In the genomic region with DNA sequence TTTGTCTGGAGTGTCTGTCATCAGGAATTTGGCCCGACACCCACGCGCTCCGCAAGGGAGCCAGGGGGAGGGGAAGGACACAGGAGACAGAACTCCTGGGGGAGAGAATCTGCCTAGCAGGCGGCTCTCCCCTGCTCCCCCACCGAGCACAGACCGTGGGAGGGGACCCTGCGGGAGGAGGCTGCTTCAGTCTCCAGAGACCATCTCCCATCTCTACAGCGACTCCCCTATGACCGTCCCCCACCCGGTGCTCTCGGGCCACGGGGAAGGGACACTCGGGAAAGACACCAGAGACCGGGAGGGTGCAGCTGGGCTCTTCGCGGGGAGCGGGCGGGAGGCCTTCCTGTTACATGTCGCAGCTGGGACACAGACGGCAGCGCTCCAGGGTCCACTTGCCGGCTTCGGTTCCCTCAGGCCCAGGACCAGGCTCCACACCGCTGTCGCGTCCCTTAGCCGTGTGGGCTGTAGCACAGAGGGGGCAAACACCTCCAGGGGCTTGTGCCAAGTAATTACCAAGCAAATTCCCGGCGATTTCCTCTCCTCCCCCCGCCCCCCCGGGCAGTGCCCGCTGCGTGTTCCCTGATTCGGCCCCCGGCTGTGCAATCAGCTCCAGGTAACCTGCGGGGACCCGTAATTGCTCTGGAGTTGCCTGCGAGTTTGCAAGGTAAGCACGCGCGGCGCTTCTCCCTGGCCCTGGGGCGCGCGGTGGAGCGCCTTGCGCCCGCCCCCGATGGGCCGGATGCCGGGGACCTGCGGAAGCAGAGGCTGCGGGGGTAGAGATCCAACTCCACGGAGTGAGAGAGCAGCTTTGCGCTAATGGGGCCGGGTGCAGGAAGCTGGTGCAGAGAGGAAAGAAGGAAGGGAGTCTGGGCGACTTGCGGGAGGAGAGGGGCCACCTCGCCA, we compare ENCODE assay signal across 9 cellular contexts.
DNase-seq lines count a peak whose midpoint lies in the region; ATAC-seq and TF ChIP-seq lines count a peak whose summit lies in the region.
"Had no signal": no experiment of that assay in that cellular context is flagged by ENCODE, and none has a peak within 500 bp of the region (broad histone marks: within the 10 kb centered on the region; RNA-seq: fewer than 3 reads in every experiment).

No MANE protein-coding gene starts in this region.

- H3K27ac ChIP-seq in esophagus muscularis mucosa (replicated peaks in 1 of 4), result no peak overlapping the region
- H3K27ac ChIP-seq in neural cell (ENCODE audit: low read length), result no peak overlapping the region

- no peak overlapping the region for H3K9ac ChIP-seq in neural cell (ENCODE audit: low read length)

- no peak for ATAC-seq in GM18870 (IDR thresholded peaks at IDR 0.05; ENCODE audit: unreplicated experiment)

- intact Hi-C loops in esophagus muscularis mucosa (cut with DNase I), result no loop called here

- H3K9me2 ChIP-seq in neural cell (ENCODE audit: insufficient read depth, low read length), result no peaks in the 10 kb centered on the region

- H4K20me1 ChIP-seq in neural cell (ENCODE audit: insufficient read depth), result no peaks in the 10 kb centered on the region

- DNase-seq in CD1c-positive myeloid dendritic cell (ENCODE audit: extremely low spot score), result peak; percentile 50
- DNase-seq in NCI-H2081 treated with DMSO at 0.1 percent for 48 hours (lab: John Stamatoyannopoulos, UW), result peak; percentile 56
- DNase-seq in esophagus muscularis mucosa (ENCODE audit: extremely low spot score), result no peak
- no peak for DNase-seq in H4 (ENCODE audit: low spot score)
- no peak for DNase-seq in activated CD8-positive, alpha-beta memory T cell treated with anti-CD3 and anti-CD28 coated beads, Interleukin-2, amount 50 U/mL, for 4 hours
- no peak for DNase-seq in activated CD4-positive, CD25-positive, alpha-beta regulatory T cell treated with anti-CD3 and anti-CD28 coated beads, Interleukin-2, amount 50 U/mL, for 72 hours
- DNase-seq: foreskin melanocyte had no signal

- H3K4me1 ChIP-seq in esophagus muscularis mucosa, result peaks cover 9 to 17% (median 15%) of the 10 kb centered on the region in 4 donors

- no peaks in the 10 kb centered on the region for H3K79me2 ChIP-seq in neural cell (replicated peaks; ENCODE audit: insufficient read depth, low read length)

- TF ChIP-seq EP300 in esophagus muscularis mucosa (IDR thresholded peaks at IDR 0.05) (no peak), neural cell (conservative IDR thresholded peaks at IDR 0.05; ENCODE audit: poor library complexity, severe bottlenecking) (no peak)

- no peak for TF ChIP-seq RAD21 in neural cell (conservative IDR thresholded peaks at IDR 0.05)

- WGBS in esophagus muscularis mucosa, result 9% methylated on average over 16 of the region's 60 CpGs

- TF ChIP-seq POLR2A in esophagus muscularis mucosa (IDR thresholded peaks at IDR 0.05; ENCODE audit: low read depth), result no peak

- H3K27me3 ChIP-seq in esophagus muscularis mucosa (peaks cover 0 to 56% (median 18%) of the 10 kb centered on the region in 4 donors), neural cell (ENCODE audit: insufficient read depth, low read depth, low read length) (peaks cover 9% of the 10 kb centered on the region)

- H3K36me3 ChIP-seq in esophagus muscularis mucosa, result no peaks in the 10 kb centered on the region
- no peaks in the 10 kb centered on the region for H3K36me3 ChIP-seq in neural cell (ENCODE audit: insufficient read depth, low read length)

- H2AFZ ChIP-seq in neural cell (ENCODE audit: low read depth, low read length), result no peak overlapping the region

- peak overlapping the region; percentile 44 to 49 (median 46) for H3K4me3 ChIP-seq in esophagus muscularis mucosa
- H3K4me3 ChIP-seq in neural cell (ENCODE audit: low read length), result peak overlapping the region; percentile 66

- H3K9me3 ChIP-seq in esophagus muscularis mucosa (no peaks in the 10 kb centered on the region), neural cell (ENCODE audit: low read length) (no peaks in the 10 kb centered on the region)

- TF ChIP-seq CTCF in esophagus muscularis mucosa (IDR thresholded peaks at IDR 0.05) (no peak), neural cell (IDR thresholded peaks at IDR 0.05; ENCODE audit: poor library complexity, severe bottlenecking) (no peak)

- H3K4me2 ChIP-seq in neural cell (ENCODE audit: low read length), result peak overlapping the region; percentile 51

- H3F3A ChIP-seq in neural cell (ENCODE audit: insufficient read depth, low read length, poor library complexity, severe bottlenecking), result no peaks in the 10 kb centered on the region

TF ChIP-seq in neural cell, 6 proteins besides CTCF, POLR2A, EP300 and RAD21:
- TF ChIP-seq, protein P1, sequence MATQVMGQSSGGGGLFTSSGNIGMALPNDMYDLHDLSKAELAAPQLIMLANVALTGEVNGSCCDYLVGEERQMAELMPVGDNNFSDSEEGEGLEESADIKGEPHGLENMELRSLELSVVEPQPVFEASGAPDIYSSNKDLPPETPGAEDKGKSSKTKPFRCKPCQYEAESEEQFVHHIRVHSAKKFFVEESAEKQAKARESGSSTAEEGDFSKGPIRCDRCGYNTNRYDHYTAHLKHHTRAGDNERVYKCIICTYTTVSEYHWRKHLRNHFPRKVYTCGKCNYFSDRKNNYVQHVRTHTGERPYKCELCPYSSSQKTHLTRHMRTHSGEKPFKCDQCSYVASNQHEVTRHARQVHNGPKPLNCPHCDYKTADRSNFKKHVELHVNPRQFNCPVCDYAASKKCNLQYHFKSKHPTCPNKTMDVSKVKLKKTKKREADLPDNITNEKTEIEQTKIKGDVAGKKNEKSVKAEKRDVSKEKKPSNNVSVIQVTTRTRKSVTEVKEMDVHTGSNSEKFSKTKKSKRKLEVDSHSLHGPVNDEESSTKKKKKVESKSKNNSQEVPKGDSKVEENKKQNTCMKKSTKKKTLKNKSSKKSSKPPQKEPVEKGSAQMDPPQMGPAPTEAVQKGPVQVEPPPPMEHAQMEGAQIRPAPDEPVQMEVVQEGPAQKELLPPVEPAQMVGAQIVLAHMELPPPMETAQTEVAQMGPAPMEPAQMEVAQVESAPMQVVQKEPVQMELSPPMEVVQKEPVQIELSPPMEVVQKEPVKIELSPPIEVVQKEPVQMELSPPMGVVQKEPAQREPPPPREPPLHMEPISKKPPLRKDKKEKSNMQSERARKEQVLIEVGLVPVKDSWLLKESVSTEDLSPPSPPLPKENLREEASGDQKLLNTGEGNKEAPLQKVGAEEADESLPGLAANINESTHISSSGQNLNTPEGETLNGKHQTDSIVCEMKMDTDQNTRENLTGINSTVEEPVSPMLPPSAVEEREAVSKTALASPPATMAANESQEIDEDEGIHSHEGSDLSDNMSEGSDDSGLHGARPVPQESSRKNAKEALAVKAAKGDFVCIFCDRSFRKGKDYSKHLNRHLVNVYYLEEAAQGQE (IDR thresholded peaks at IDR 0.05; ENCODE audit: borderline replicate concordance), result no peak
- no peak for TF ChIP-seq POLR2AphosphoS5 (IDR thresholded peaks at IDR 0.05)
- no peak for TF ChIP-seq EZH2 (IDR thresholded peaks at IDR 0.05; ENCODE audit: borderline replicate concordance, insufficient read depth, low read length, poor library complexity, severe bottlenecking)
- no peak for TF ChIP-seq MXI1 (conservative IDR thresholded peaks at IDR 0.05; ENCODE audit: poor library complexity, severe bottlenecking)
- TF ChIP-seq SMC3 (conservative IDR thresholded peaks at IDR 0.05; ENCODE audit: poor library complexity), result no peak
- no peak for TF ChIP-seq TAF1 (IDR thresholded peaks at IDR 0.05; ENCODE audit: low read depth)
TF ChIP-seq in neural cell: peak in this region for 0.

Comparison
In these comparisons a context has a peak if more than half of its experiments do, and no peak if none do; other contexts are left out.
1. DNase-seq: peak in CD1c-positive myeloid dendritic cell (single experiment) and NCI-H2081 treated with DMSO at 0.1 percent for 48 hours (single experiment); none in esophagus muscularis mucosa (single experiment), H4 (single experiment), activated CD8-positive, alpha-beta memory T cell treated with anti-CD3 and anti-CD28 coated beads, Interleukin-2, amount 50 U/mL, for 4 hours (single experiment) and activated CD4-positive, CD25-positive, alpha-beta regulatory T cell treated with anti-CD3 and anti-CD28 coated beads, Interleukin-2, amount 50 U/mL, for 72 hours (single experiment).